Comparison of ENCODE assay signal across 8 cellular contexts in the genomic region with DNA sequence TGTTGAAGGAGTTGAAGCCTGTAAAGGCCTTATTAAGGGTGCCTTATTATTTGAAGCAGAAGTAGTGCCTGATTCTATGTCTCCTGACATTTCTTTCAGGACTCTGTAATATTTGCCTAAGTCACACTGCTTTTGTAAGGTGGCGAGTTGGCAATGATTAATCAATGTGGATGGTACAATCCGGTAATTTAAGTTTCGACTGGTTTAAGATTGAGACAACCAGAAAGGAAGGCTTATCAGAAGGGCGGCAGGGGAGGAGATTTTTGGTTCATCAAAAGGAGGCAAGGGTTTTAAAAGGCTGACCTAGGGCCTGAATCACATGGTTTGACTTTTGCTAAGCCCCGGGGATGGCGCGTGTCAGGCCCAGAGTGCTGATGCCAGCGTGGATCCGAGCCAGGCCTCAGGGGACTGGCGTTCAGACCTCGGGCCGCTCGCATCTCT. TPM values are rescaled to one million over a fixed set of nuclear protein-coding genes. Genes with fewer than 3 reads are reported as not detected.
DNase-seq lines count a peak whose midpoint lies in the region; TF ChIP-seq lines count a peak whose summit lies in the region.

No MANE protein-coding gene starts in this region.

- peak overlapping the region; percentile 63 for H3K4me3 ChIP-seq in kidney epithelial cell (ENCODE audit: low read depth, low read length)

- peaks cover 5% of the 10 kb centered on the region for H3K36me3 Mint-ChIP-seq in activated naive CD8-positive, alpha-beta T cell

- H3K27me3 ChIP-seq in kidney epithelial cell (ENCODE audit: control insufficient read depth, insufficient read depth, low read length) = no peaks in the 10 kb centered on the region

- H3K27ac ChIP-seq in substantia nigra (ENCODE audit: low read depth, low read length, poor library complexity, severe bottlenecking) = peak overlapping the region; percentile 98

- DNase-seq in NCI-H146 (lab: John Stamatoyannopoulos, UW) (peak; percentile 40), NCI-H146 treated with DMSO at 0.1 percent for 48 hours (lab: John Stamatoyannopoulos, UW; ENCODE audit: unreplicated experiment) (no peak), kidney epithelial cell (ENCODE audit: low read depth) (no peak), substantia nigra (lab: John Stamatoyannopoulos, UW) (peak in 19 of 49 donors; percentile 52 to 89 (median 69)), KG1 (lab: John Stamatoyannopoulos, UW) (no peak), ureter (ENCODE audit: low spot score) (no peak), AG08396 (ENCODE audit: low spot score) (no peak)

- H3K36me3 ChIP-seq in kidney epithelial cell (ENCODE audit: control insufficient read depth, insufficient read depth, low read length) = no peaks in the 10 kb centered on the region

- peak overlapping the region; percentile 97 for H3K4me3 Mint-ChIP-seq in activated naive CD8-positive, alpha-beta T cell

- no peak for TF ChIP-seq CTCF in kidney epithelial cell (IDR thresholded peaks at IDR 0.05; ENCODE audit: insufficient read depth, low read length, poor library complexity, severe bottlenecking)

- no peaks in the 10 kb centered on the region for H3K9me3 Mint-ChIP-seq in activated naive CD8-positive, alpha-beta T cell (ENCODE audit: low read depth)

- peak overlapping the region; percentile 100 for H3K27ac Mint-ChIP-seq in activated naive CD8-positive, alpha-beta T cell

- H3K27me3 Mint-ChIP-seq in activated naive CD8-positive, alpha-beta T cell = peaks cover 4% of the 10 kb centered on the region

- peaks cover 43% of the 10 kb centered on the region for H3K4me1 Mint-ChIP-seq in activated naive CD8-positive, alpha-beta T cell (ENCODE audit: low read depth)

RNA-seq across cellular contexts. Expression of gene RNF13, which starts 0.8 kb away (rescaled TPM):
- total RNA-seq in kidney epithelial cell = 34.6 and 43.4 TPM in 2 replicates
- total RNA-seq in ureter = 93.3 TPM

RNA-seq across cellular contexts. Expression of gene ANKUB1, which starts 19.8 kb away (rescaled TPM):
- not detected in 2 replicates for total RNA-seq in kidney epithelial cell
- not detected for total RNA-seq in ureter

RNA-seq across cellular contexts. Expression of gene COMMD2, which starts 59.9 kb away (rescaled TPM):
- total RNA-seq in kidney epithelial cell = 31.9 and 44.4 TPM in 2 replicates
- 31.9 TPM for total RNA-seq in ureter
